Comparison of ENCODE assay signal across 12 cellular contexts in the genomic region with DNA sequence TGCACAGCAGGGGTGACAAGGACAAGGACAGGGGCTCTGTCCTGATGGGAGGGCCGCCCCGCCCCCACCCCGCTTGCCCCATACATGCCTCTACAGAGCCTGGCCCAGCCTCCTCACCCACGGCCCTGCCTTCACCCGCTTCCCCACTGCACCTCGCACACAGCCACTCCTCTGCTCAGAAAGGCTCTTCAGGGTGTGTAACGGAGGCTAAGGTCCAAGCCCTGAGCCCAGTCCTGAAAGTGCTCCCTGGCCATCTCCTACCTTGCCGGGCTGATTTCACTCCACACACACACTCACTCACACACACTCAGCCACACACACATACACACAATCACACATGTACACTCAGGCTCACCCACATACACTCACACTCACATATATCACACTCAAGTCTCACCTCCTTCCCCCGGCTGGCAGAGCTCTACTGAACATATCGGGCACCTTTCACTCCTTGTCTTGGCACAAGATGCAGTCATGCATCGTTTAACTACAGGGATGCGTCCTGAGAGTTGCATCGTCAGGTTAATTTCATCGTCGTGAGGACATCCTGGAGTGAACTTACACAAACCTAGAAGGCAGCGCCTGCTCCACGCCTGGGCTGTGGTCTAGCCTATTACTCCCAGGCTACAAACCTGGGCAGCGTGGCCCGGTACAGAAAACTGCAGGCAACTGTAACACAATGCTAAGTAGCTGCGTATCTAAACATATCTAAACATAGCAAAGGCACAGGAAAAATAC. TPM values are rescaled to one million over a fixed set of nuclear protein-coding genes. Genes with fewer than 3 reads are reported as not detected.
DNase-seq lines count a peak whose midpoint lies in the region; ATAC-seq, FAIRE-seq and TF ChIP-seq lines count a peak whose summit lies in the region.
"Had no signal": no experiment of that assay in that cellular context is flagged by ENCODE, and none has a peak within 500 bp of the region (broad histone marks: within the 10 kb centered on the region; RNA-seq: fewer than 3 reads in every experiment).

No MANE protein-coding gene starts in this region.

- no peaks in the 10 kb centered on the region for H3K9me3 ChIP-seq in astrocyte (ENCODE audit: insufficient read depth, low read depth, low read length)
- H3K9me3 ChIP-seq in tibial nerve, result no peaks in the 10 kb centered on the region
- no peaks in the 10 kb centered on the region for H3K9me3 ChIP-seq in pancreas

- no peak overlapping the region for H2AK5ac ChIP-seq in mesendoderm (ENCODE audit: low read length)

- no peak for FAIRE-seq in astrocyte (lab: Jason Lieb, UNC)
- no peak for FAIRE-seq in pancreas (lab: Jason Lieb, UNC)
- FAIRE-seq in GM19239 (lab: Jason Lieb, UNC), result no peak
- FAIRE-seq: bronchial epithelial cell had no signal

- no peak for ATAC-seq in pancreas
- no peak for ATAC-seq in left lobe of liver

- TF ChIP-seq EP300 in tibial nerve (IDR thresholded peaks at IDR 0.05), result no peak

- H3K27me3 ChIP-seq in astrocyte (ENCODE audit: insufficient read depth, low read length) (no peaks in the 10 kb centered on the region), mesendoderm (ENCODE audit: insufficient read depth, low read length, poor library complexity) (no peaks in the 10 kb centered on the region), tibial nerve (no peaks in the 10 kb centered on the region), pancreas (no peaks in the 10 kb centered on the region)

- H3K27ac Mint-ChIP-seq in activated CD4-positive, alpha-beta T cell treated with anti-CD3 and anti-CD28 coated beads, Interleukin-2, amount 10 ng/mL, durations not matched to agents 7 days and 5 days, result peak overlapping the region; percentile 5
- H3K27ac Mint-ChIP-seq in activated CD4-positive, alpha-beta T cell treated with anti-CD3 and anti-CD28 coated beads, Interleukin-2, amount 10 ng/mL, durations not matched to agents 24 days and 14 days, result no peak overlapping the region
- H3K27ac Mint-ChIP-seq in astrocyte (ENCODE audit: unreplicated experiment), result no peak overlapping the region

- H3K56ac ChIP-seq in mesendoderm (ENCODE audit: low read length), result peak overlapping the region; percentile 51

- peaks cover 38% of the 10 kb centered on the region for H3K79me1 ChIP-seq in mesendoderm (ENCODE audit: low read length)

- no peak overlapping the region for H4K8ac ChIP-seq in mesendoderm (ENCODE audit: low read depth, low read length)

- H2BK5ac ChIP-seq in mesendoderm (ENCODE audit: low read length), result no peak overlapping the region

- no peak overlapping the region for H3K4ac ChIP-seq in mesendoderm (ENCODE audit: low read depth, low read length)

- H3K27me3 Mint-ChIP-seq in activated CD4-positive, alpha-beta T cell treated with anti-CD3 and anti-CD28 coated beads, Interleukin-2, amount 10 ng/mL, durations not matched to agents 7 days and 5 days, result no peaks in the 10 kb centered on the region
- H3K27me3 Mint-ChIP-seq in activated CD4-positive, alpha-beta T cell treated with anti-CD3 and anti-CD28 coated beads, Interleukin-2, amount 10 ng/mL, durations not matched to agents 24 days and 14 days, result no peaks in the 10 kb centered on the region
- H3K27me3 Mint-ChIP-seq in astrocyte (ENCODE audit: low read depth, unreplicated experiment), result peaks cover 2% of the 10 kb centered on the region

- H3K4me3 ChIP-seq in astrocyte (ENCODE audit: insufficient read depth, low read depth, low read length), result no peak overlapping the region
- H3K4me3 ChIP-seq in mesendoderm (ENCODE audit: low read length), result no peak overlapping the region
- no peak overlapping the region for H3K4me3 ChIP-seq in tibial nerve
- no peak overlapping the region for H3K4me3 ChIP-seq in pancreas

- peaks cover 94% of the 10 kb centered on the region for H4K20me1 ChIP-seq in astrocyte (ENCODE audit: insufficient read depth, low read length)

- TF ChIP-seq POLR2A in tibial nerve (IDR thresholded peaks at IDR 0.05), result no peak

- WGBS in mesendoderm (ENCODE audit: extremely low coverage, insufficient coverage, low lambda C conversion rate), result no CpG with 5 or more reads among the region's 20 CpGs
- 74 to 75% methylated on average over 14 to 20 of the region's 20 CpGs for WGBS in tibial nerve, 2 donors
- WGBS in pancreas, 2 donors, result 82 to 86% methylated on average over 20 of the region's 20 CpGs

- H3K4me1 Mint-ChIP-seq in activated CD4-positive, alpha-beta T cell treated with anti-CD3 and anti-CD28 coated beads, Interleukin-2, amount 10 ng/mL, durations not matched to agents 7 days and 5 days, result peaks cover 27% of the 10 kb centered on the region
- H3K4me1 Mint-ChIP-seq in activated CD4-positive, alpha-beta T cell treated with anti-CD3 and anti-CD28 coated beads, Interleukin-2, amount 10 ng/mL, durations not matched to agents 24 days and 14 days, result peaks cover 32% of the 10 kb centered on the region
- H3K4me1 Mint-ChIP-seq in astrocyte (ENCODE audit: low read depth, unreplicated experiment), result peaks cover 43% of the 10 kb centered on the region

- no peak for DNase-seq in activated CD4-positive, alpha-beta T cell treated with anti-CD3 and anti-CD28 coated beads, Interleukin-2, amount 10 ng/mL, durations not matched to agents 7 days and 5 days
- no peak for DNase-seq in activated CD4-positive, alpha-beta T cell treated with anti-CD3 and anti-CD28 coated beads, Interleukin-2, amount 10 ng/mL, durations not matched to agents 24 days and 14 days
- no peak for DNase-seq in astrocyte (ENCODE audit: low read depth)
- no peak for DNase-seq in mesendoderm
- DNase-seq in tibial nerve (ENCODE audit: low spot score in 2 of 2), result no peak
- no peak for DNase-seq in pancreas
- no peak for DNase-seq in GM19239 (ENCODE audit: insufficient read length, low spot score)
- DNase-seq in left lobe of liver (ENCODE audit: low spot score), result no peak
- DNase-seq: activated CD4-positive, alpha-beta T cell treated with anti-CD3 and anti-CD28 coated beads, Interleukin-2, amount 50 U/mL, for 48 hours; NCI-H1092 treated with DMSO at 0.1 percent for 48 hours; nucleus accumbens had no signal

- POLR2A ChIA-PET in activated CD4-positive, alpha-beta T cell treated with anti-CD3 and anti-CD28 coated beads, Interleukin-2, amount 10 ng/mL, durations not matched to agents 7 days and 5 days (lab: Charles Lee), result no interaction called here

- no peaks in the 10 kb centered on the region for H3K9me3 Mint-ChIP-seq in activated CD4-positive, alpha-beta T cell treated with anti-CD3 and anti-CD28 coated beads, Interleukin-2, amount 10 ng/mL, durations not matched to agents 7 days and 5 days
- H3K9me3 Mint-ChIP-seq in activated CD4-positive, alpha-beta T cell treated with anti-CD3 and anti-CD28 coated beads, Interleukin-2, amount 10 ng/mL, durations not matched to agents 24 days and 14 days, result no peaks in the 10 kb centered on the region
- no peaks in the 10 kb centered on the region for H3K9me3 Mint-ChIP-seq in astrocyte (ENCODE audit: unreplicated experiment)

- H2BK15ac ChIP-seq in mesendoderm (replicated peaks; ENCODE audit: low read depth), result no peak overlapping the region

- no peak overlapping the region for H2AFZ ChIP-seq in astrocyte (ENCODE audit: low read depth, low read length)

- peaks cover 34% of the 10 kb centered on the region for H3K4me1 ChIP-seq in astrocyte (ENCODE audit: insufficient read depth, low read length)
- H3K4me1 ChIP-seq in mesendoderm (ENCODE audit: control insufficient read depth, low read depth, low read length), result peaks cover 12% of the 10 kb centered on the region
- peaks cover 0 to 75% (median 28%) of the 10 kb centered on the region in 4 donors for H3K4me1 ChIP-seq in tibial nerve
- peaks cover 0 to 8% (median 6%) of the 10 kb centered on the region in 3 donors for H3K4me1 ChIP-seq in pancreas

- H3K36me3 ChIP-seq in astrocyte (ENCODE audit: insufficient read depth, low read length) (no peaks in the 10 kb centered on the region), mesendoderm (ENCODE audit: control insufficient read depth, insufficient read depth, low read length) (no peaks in the 10 kb centered on the region), tibial nerve (no peaks in the 10 kb centered on the region), pancreas (no peaks in the 10 kb centered on the region)

- H3K18ac ChIP-seq in mesendoderm (ENCODE audit: low read length), result no peak overlapping the region

- H4K5ac ChIP-seq in mesendoderm (ENCODE audit: low read length), result no peak overlapping the region

- H3K4me3 Mint-ChIP-seq in activated CD4-positive, alpha-beta T cell treated with anti-CD3 and anti-CD28 coated beads, Interleukin-2, amount 10 ng/mL, durations not matched to agents 7 days and 5 days, result no peak overlapping the region
- H3K4me3 Mint-ChIP-seq in activated CD4-positive, alpha-beta T cell treated with anti-CD3 and anti-CD28 coated beads, Interleukin-2, amount 10 ng/mL, durations not matched to agents 24 days and 14 days, result no peak overlapping the region
- no peak overlapping the region for H3K4me3 Mint-ChIP-seq in astrocyte (ENCODE audit: unreplicated experiment)

- CTCF ChIA-PET in activated CD4-positive, alpha-beta T cell treated with anti-CD3 and anti-CD28 coated beads, Interleukin-2, amount 10 ng/mL, durations not matched to agents 7 days and 5 days (lab: Charles Lee), result interaction anchor here (1.2 kb wide), 1 partner anchor 123 kb away, joined by 3 read pairs; no protein-coding TSS in a partner anchor

- no peak for TF ChIP-seq CTCF in astrocyte (IDR thresholded peaks at IDR 0.05; ENCODE audit: insufficient read depth, low read depth, low read length)
- TF ChIP-seq CTCF in tibial nerve (IDR thresholded peaks at IDR 0.05), result no peak
- no peak for TF ChIP-seq CTCF in pancreas (IDR thresholded peaks at IDR 0.05)

- no peaks in the 10 kb centered on the region for H3K36me3 Mint-ChIP-seq in activated CD4-positive, alpha-beta T cell treated with anti-CD3 and anti-CD28 coated beads, Interleukin-2, amount 10 ng/mL, durations not matched to agents 7 days and 5 days (ENCODE audit: low read depth)
- peaks cover 7% of the 10 kb centered on the region for H3K36me3 Mint-ChIP-seq in activated CD4-positive, alpha-beta T cell treated with anti-CD3 and anti-CD28 coated beads, Interleukin-2, amount 10 ng/mL, durations not matched to agents 24 days and 14 days (ENCODE audit: low read depth)
- H3K36me3 Mint-ChIP-seq in astrocyte (ENCODE audit: low read depth, unreplicated experiment), result peaks cover 6% of the 10 kb centered on the region

- H3K23ac ChIP-seq in mesendoderm (ENCODE audit: low read length), result no peak overlapping the region

- H3K79me2 ChIP-seq in astrocyte (ENCODE audit: insufficient read depth, low read length), result peaks cover 96% of the 10 kb centered on the region
- H3K79me2 ChIP-seq in mesendoderm (ENCODE audit: control insufficient read depth, insufficient read depth, low read length), result peaks cover 51% of the 10 kb centered on the region

- peak overlapping the region; percentile 26 for H3K27ac ChIP-seq in astrocyte (ENCODE audit: low read depth, low read length)
- no peak overlapping the region for H3K27ac ChIP-seq in mesendoderm (ENCODE audit: low read depth, low read length)
- peak overlapping the region in 3 of 4 donors; percentile 40 to 83 (median 71) for H3K27ac ChIP-seq in tibial nerve
- no peak overlapping the region for H3K27ac ChIP-seq in pancreas

- intact Hi-C loops in activated CD4-positive, alpha-beta T cell treated with anti-CD3 and anti-CD28 coated beads, Interleukin-2, amount 10 ng/mL, durations not matched to agents 24 days and 14 days (cut with micrococcal nuclease), result no loop called here
- intact Hi-C loops in pancreas (cut with DNase I), result no loop called here

- no peak overlapping the region for H2BK120ac ChIP-seq in mesendoderm (ENCODE audit: low read depth, low read length)

- no peak overlapping the region for H3K9ac ChIP-seq in astrocyte (ENCODE audit: low read length)
- H3K9ac ChIP-seq in mesendoderm (ENCODE audit: low read length), result no peak overlapping the region

- no peak overlapping the region for H3K4me2 ChIP-seq in astrocyte (ENCODE audit: low read length)
- H3K4me2 ChIP-seq in mesendoderm (ENCODE audit: low read length), result no peak overlapping the region

RNA-seq across cellular contexts. Expression of gene EPS15L1, which starts 13.2 kb away (rescaled TPM):
- total RNA-seq in activated CD4-positive, alpha-beta T cell treated with anti-CD3 and anti-CD28 coated beads, Interleukin-2, amount 10 ng/mL, durations not matched to agents 7 days and 5 days, result 10 to 100 TPM; 33.3 to 39.1 TPM
- total RNA-seq in activated CD4-positive, alpha-beta T cell treated with anti-CD3 and anti-CD28 coated beads, Interleukin-2, amount 10 ng/mL, durations not matched to agents 24 days and 14 days, result 36.5 and 36.6 TPM in 2 replicates
- total RNA-seq in astrocyte (35.1 and 36.8 TPM in 2 replicates), tibial nerve (10 to 100 TPM; 29.1 to 41.5 (median 33.3) TPM), pancreas (10 to 100 TPM; 14.8 to 21.1 (median 16.8) TPM), left lobe of liver (17.2 TPM)
- polyA plus RNA-seq in mesendoderm (2013, experiment 1 of 2), result 13.7 TPM
- 13.6 TPM for polyA plus RNA-seq in mesendoderm (2013, experiment 2 of 2)
- polyA plus RNA-seq in pancreas, result 10 to 100 TPM; 15.2 to 18.2 TPM

RNA-seq across cellular contexts. Expression of gene CALR3, which starts 37.4 kb away (rescaled TPM):
- total RNA-seq in activated CD4-positive, alpha-beta T cell treated with anti-CD3 and anti-CD28 coated beads, Interleukin-2, amount 10 ng/mL, durations not matched to agents 7 days and 5 days, result not detected
- not detected in 2 replicates for total RNA-seq in activated CD4-positive, alpha-beta T cell treated with anti-CD3 and anti-CD28 coated beads, Interleukin-2, amount 10 ng/mL, durations not matched to agents 24 days and 14 days
- total RNA-seq in astrocyte (not detected in 2 replicates), tibial nerve (not detected), pancreas (not detected), left lobe of liver (not detected)
- 0.46 TPM for polyA plus RNA-seq in mesendoderm (2013, experiment 1 of 2)
- 0.46 TPM for polyA plus RNA-seq in mesendoderm (2013, experiment 2 of 2)
- polyA plus RNA-seq in pancreas, result under 1 TPM in 1 of 2 donors, not detected in 1; 0.07 TPM

RNA-seq across cellular contexts. Expression of gene C19orf44, which starts 37.6 kb away (rescaled TPM):
- total RNA-seq in activated CD4-positive, alpha-beta T cell treated with anti-CD3 and anti-CD28 coated beads, Interleukin-2, amount 10 ng/mL, durations not matched to agents 7 days and 5 days, result 1 to 10 TPM; 3.1 to 3.9 TPM
- 4.9 and 5.4 TPM in 2 replicates for total RNA-seq in activated CD4-positive, alpha-beta T cell treated with anti-CD3 and anti-CD28 coated beads, Interleukin-2, amount 10 ng/mL, durations not matched to agents 24 days and 14 days
- total RNA-seq in astrocyte (4.4 and 5.0 TPM in 2 replicates), tibial nerve (10 to 100 TPM; 13.4 to 19.0 (median 15.8) TPM), pancreas (1 to 10 TPM; 1.9 to 5.1 (median 3.3) TPM), left lobe of liver (2.4 TPM)
- polyA plus RNA-seq in mesendoderm (2013, experiment 1 of 2), result 2.4 TPM
- 2.4 TPM for polyA plus RNA-seq in mesendoderm (2013, experiment 2 of 2)
- 1 to 10 TPM; 6.5 to 7.4 TPM for polyA plus RNA-seq in pancreas

Comparison
In these comparisons a context has a peak if more than half of its experiments do, and no peak if none do; other contexts are left out.
1. H3K27ac ChIP-seq: peak in astrocyte (single experiment) and tibial nerve (3 of 4); none in mesendoderm (single experiment) and pancreas (0 of 4).